In genomic region chr4:186932631-186933150, GRCh38 we compare ENCODE assay signal across 14 cellular contexts.
DNase-seq lines count a peak whose midpoint lies in the region; ATAC-seq, FAIRE-seq and TF ChIP-seq lines count a peak whose summit lies in the region.
"Had no signal": no experiment of that assay in that cellular context is flagged by ENCODE, and none has a peak within 500 bp of the region (broad histone marks: within the 10 kb centered on the region; RNA-seq: fewer than 3 reads in every experiment).

No MANE protein-coding gene starts in this region.

- H3K27me3 ChIP-seq in adipocyte (replicated peaks; ENCODE audit: control insufficient read depth, insufficient read depth, low read length) (no peaks in the 10 kb centered on the region), lung (ENCODE audit: control insufficient read depth, insufficient read depth) (no peaks in the 10 kb centered on the region), body of pancreas (no peaks in the 10 kb centered on the region)
- H3K27me3 ChIP-seq: tibial nerve had no signal

- intact Hi-C loops in body of pancreas (cut with DNase I): no loop called here

- FAIRE-seq in HTR-8/SVneo (lab: Jason Lieb, UNC): peak; percentile 66
- FAIRE-seq: kidney had no signal

- H3K27ac ChIP-seq in lung (ENCODE audit: low read depth in 1 of 2, low read length in 1 of 2) (no peak overlapping the region), body of pancreas (no peak overlapping the region)
- H3K27ac ChIP-seq: tibial nerve had no signal

- H3K4me1 ChIP-seq in adipocyte (ENCODE audit: control insufficient read depth, insufficient read depth, low read length) (peaks cover 44% of the 10 kb centered on the region), lung (ENCODE audit: control insufficient read depth in 2 of 2, insufficient read depth in 2 of 2, low read length in 2 of 2) (peaks cover 2 to 6% of the 10 kb centered on the region in 2 donors), body of pancreas (peaks cover 27% of the 10 kb centered on the region)
- H3K4me1 ChIP-seq: tibial nerve had no signal

- H3K9ac ChIP-seq in adipocyte (ENCODE audit: low read length): no peak overlapping the region
- H3K9ac ChIP-seq: SK-N-SH had no signal

- ATAC-seq in lung (ENCODE audit: insufficient read depth, low FRiP score): peak; percentile 24
- no peak for ATAC-seq in body of pancreas

- 44 to 66% methylated on average over 4 of the region's 4 CpGs for WGBS in lung, 2 donors
- 58 to 62% methylated on average over 4 of the region's 4 CpGs for WGBS in body of pancreas, 2 donors

- TF ChIP-seq POLR2A in body of pancreas (IDR thresholded peaks at IDR 0.05): no peak

- TF ChIP-seq CTCF in lung (IDR thresholded peaks at IDR 0.05; ENCODE audit: control extremely low read depth, extremely low read depth) (no peak), body of pancreas (IDR thresholded peaks at IDR 0.05) (no peak)

- no peaks in the 10 kb centered on the region for H3K36me3 ChIP-seq in adipocyte (ENCODE audit: control insufficient read depth, insufficient read depth, low read length, severe bottlenecking)
- no peaks in the 10 kb centered on the region for H3K36me3 ChIP-seq in lung (ENCODE audit: control insufficient read depth in 2 of 2, insufficient read depth in 2 of 2, low read length in 2 of 2)
- H3K36me3 ChIP-seq in body of pancreas (replicated peaks in 1 of 2; ENCODE audit: insufficient read depth in 1 of 2, low read depth in 2 of 2): no peaks in the 10 kb centered on the region
- H3K36me3 ChIP-seq: tibial nerve had no signal

- no peak overlapping the region for H3K4me3 ChIP-seq in adipocyte (ENCODE audit: low read length)
- no peak overlapping the region for H3K4me3 ChIP-seq in lung
- H3K4me3 ChIP-seq in body of pancreas: no peak overlapping the region
- H3K4me3 ChIP-seq: tibial nerve had no signal

- H3K9me3 ChIP-seq in adipocyte (ENCODE audit: control insufficient read depth, low read length) (no peaks in the 10 kb centered on the region), lung (ENCODE audit: control insufficient read depth in 2 of 2, insufficient read depth in 1 of 2, low read length in 1 of 2) (no peaks in the 10 kb centered on the region), body of pancreas (no peaks in the 10 kb centered on the region)
- H3K9me3 ChIP-seq: SK-N-SH, tibial nerve had no signal

- peak; percentile 20 for DNase-seq in AG08396 (ENCODE audit: low spot score)
- DNase-seq in HTR-8/SVneo (ENCODE audit: insufficient read length, low spot score): no peak
- DNase-seq in adipocyte (ENCODE audit: low read depth): peak; percentile 46
- DNase-seq in lung (ENCODE audit: low spot score): no peak
- DNase-seq in effector CD4-positive, alpha-beta T cell: no peak
- no peak for DNase-seq in DMS 273 (lab: John Stamatoyannopoulos, UW; ENCODE audit: unreplicated experiment)
- DNase-seq in body of pancreas: no peak
- DNase-seq in globus pallidus (ENCODE audit: low spot score): no peak
- DNase-seq: activated CD4-positive, alpha-beta T cell treated with anti-CD3 and anti-CD28 coated beads, Interleukin-2, amount 50 U/mL, for 4 hours; activated naive CD4-positive, alpha-beta T cell treated with anti-CD3 and anti-CD28 coated beads for 36 hours; kidney; NCI-H226; SK-N-SH had no signal

Comparison
In these comparisons a context has a peak if more than half of its experiments do, and no peak if none do; other contexts are left out.
1. DNase-seq: peak in AG08396 (single experiment) and adipocyte (single experiment); none in HTR-8/SVneo (single experiment), lung (single experiment), effector CD4-positive, alpha-beta T cell (single experiment), DMS 273 (single experiment), body of pancreas (0 of 4) and globus pallidus (single experiment).